In the genomic region with DNA sequence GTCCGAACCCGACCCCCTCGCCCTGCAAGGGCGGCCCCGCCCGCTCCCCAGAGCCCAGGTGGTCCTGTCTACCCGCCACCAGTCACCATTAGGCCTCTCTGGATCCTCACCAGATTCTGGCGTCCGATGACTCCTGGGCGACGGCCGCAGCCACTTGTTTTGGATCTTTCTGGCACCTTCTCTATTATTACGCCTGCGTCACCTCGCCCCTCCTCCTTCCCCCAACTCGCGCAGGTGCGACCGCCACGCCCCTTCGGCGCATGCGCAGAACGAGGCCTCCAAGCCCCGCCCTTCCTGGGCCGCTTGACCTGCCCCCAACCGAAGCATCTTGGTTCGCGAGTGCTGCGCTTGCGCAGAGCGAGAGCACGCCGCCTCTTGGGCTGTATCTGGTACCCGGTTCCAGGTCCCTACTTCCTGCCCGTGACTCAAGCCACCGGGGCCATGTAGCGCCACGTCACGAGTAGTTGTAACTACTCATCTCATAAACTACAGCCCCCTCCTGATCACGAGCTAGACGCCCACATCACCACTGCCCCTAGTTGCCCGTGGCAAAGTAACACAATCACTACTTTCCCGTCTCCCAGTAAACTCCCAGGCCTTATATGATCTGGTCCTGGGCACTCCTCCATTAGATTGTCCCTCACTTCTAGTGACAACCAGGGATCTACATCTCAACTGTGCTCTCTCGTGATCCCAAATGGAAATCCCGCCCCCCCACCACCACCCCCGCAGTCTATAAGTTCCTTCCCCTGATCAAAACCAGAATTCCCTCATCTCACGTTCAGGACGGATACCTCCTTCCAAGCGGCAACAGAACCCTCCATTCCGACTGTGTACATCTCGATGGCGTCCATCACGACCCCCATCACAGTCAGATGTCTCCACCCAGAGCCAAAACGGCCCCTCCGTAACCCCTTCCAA, we compare ENCODE assay signal across 8 cellular contexts. TPM values are rescaled to one million over a fixed set of nuclear protein-coding genes. Genes with fewer than 3 reads are reported as not detected.
DNase-seq lines count a peak whose midpoint lies in the region; ATAC-seq, FAIRE-seq and TF ChIP-seq lines count a peak whose summit lies in the region.

A gene with protein sequence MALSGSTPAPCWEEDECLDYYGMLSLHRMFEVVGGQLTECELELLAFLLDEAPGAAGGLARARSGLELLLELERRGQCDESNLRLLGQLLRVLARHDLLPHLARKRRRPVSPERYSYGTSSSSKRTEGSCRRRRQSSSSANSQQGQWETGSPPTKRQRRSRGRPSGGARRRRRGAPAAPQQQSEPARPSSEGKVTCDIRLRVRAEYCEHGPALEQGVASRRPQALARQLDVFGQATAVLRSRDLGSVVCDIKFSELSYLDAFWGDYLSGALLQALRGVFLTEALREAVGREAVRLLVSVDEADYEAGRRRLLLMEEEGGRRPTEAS (minus strand): TSS at position 156 of the 921 bp plus-strand sequence. CDS start 670 bp downstream, outside the sequence.

- no peaks in the 10 kb centered on the region for H3K27me3 Mint-ChIP-seq in Caco-2 (ENCODE audit: insufficient read depth, unreplicated experiment)

- H3K4me2 ChIP-seq in OCI-LY1 (ENCODE audit: low read length): peak within 1 kb of the TSS; percentile 88

- H3F3A ChIP-seq in OCI-LY1 (ENCODE audit: insufficient read depth, low read length): no peaks in the 10 kb centered on the region

- CTCF ChIA-PET in Caco-2 (lab: Charles Lee): interaction anchor here (1.0 kb wide), 1 partner anchor 27 kb away, joined by 3 read pairs; no protein-coding TSS in a partner anchor

- H3K4me3 Mint-ChIP-seq in Caco-2 (ENCODE audit: unreplicated experiment): peak within 1 kb of the TSS; percentile 81

- intact Hi-C loops in Caco-2 (cut with micrococcal nuclease; ENCODE audit: unreplicated experiment): loop anchor here (2.0 kb wide), 1 partner anchor 65 kb away; no protein-coding TSS in a partner anchor

- ATAC-seq in GM21447 (IDR thresholded peaks at IDR 0.05; ENCODE audit: unreplicated experiment): peak; percentile 60

- no peaks in the 10 kb centered on the region for H3K9me3 Mint-ChIP-seq in Caco-2 (ENCODE audit: unreplicated experiment)

- peak within 1 kb of the TSS; percentile 85 for H3K27ac Mint-ChIP-seq in Caco-2 (ENCODE audit: unreplicated experiment)

- BruUV-seq in Caco-2 (replicated peaks; lab: Mats Ljungman, UMichigan): no TSS peak

- H3K9me2 ChIP-seq in OCI-LY1 (ENCODE audit: low read depth, low read length): no peaks in the 10 kb centered on the region

- peak within 1 kb of the TSS; percentile 78 for H3K9ac ChIP-seq in HUES64 (ENCODE audit: low read depth, low read length)
- peak within 1 kb of the TSS; percentile 83 for H3K9ac ChIP-seq in OCI-LY1 (ENCODE audit: low read length)

- DNase-seq in Caco-2 (peak; percentile 98 to 100), midbrain (lab: John Stamatoyannopoulos, UW) (peak; percentile 96)
- peak; percentile 100 for DNase-seq in activated CD8-positive, alpha-beta memory T cell treated with anti-CD3 and anti-CD28 coated beads, Interleukin-2, amount 50 U/mL, for 4 hours
- peak; percentile 99 to 100 for DNase-seq in stimulated activated CD8-positive, alpha-beta memory T cell treated with anti-CD3 and anti-CD28 coated beads, Interleukin-2, amount 100 ng/mL, for 1 hour (ENCODE audit: low read depth in 2 of 2)

- H3K4me1 Mint-ChIP-seq in Caco-2 (ENCODE audit: low read depth, unreplicated experiment): peaks cover 21% of the 10 kb centered on the region

- FAIRE-seq in endometrium (lab: Jason Lieb, UNC): peak; percentile 79

- peak within 1 kb of the TSS; percentile 97 for H3K27ac ChIP-seq in HUES64 (ENCODE audit: low read depth, low read length)
- peak within 1 kb of the TSS; percentile 75 for H3K27ac ChIP-seq in OCI-LY1 (ENCODE audit: low read depth, low read length, poor library complexity, severe bottlenecking)

- no peak for TF ChIP-seq CTCF in Caco-2 (IDR thresholded peaks at IDR 0.05; ENCODE audit: insufficient read depth in 1 of 2, low read depth in 1 of 2, low read length in 1 of 2, severe bottlenecking in 1 of 2, unreplicated experiment in 1 of 2)
- TF ChIP-seq CTCF in OCI-LY1 (IDR thresholded peaks at IDR 0.05; ENCODE audit: low read length): no peak

- H3K36me3 ChIP-seq in Caco-2 (ENCODE audit: control insufficient read depth, insufficient read depth, low read length): no peaks in the 10 kb centered on the region; the same call in 1 of the 2 replicates
- H3K36me3 ChIP-seq in HUES64 (ENCODE audit: insufficient read depth, low read length): peaks cover 33% of the 10 kb centered on the region
- H3K36me3 ChIP-seq in OCI-LY1 (ENCODE audit: insufficient read depth, low read length): peaks cover 27% of the 10 kb centered on the region

- H2AFZ ChIP-seq in OCI-LY1 (ENCODE audit: low read length): no peak within 1 kb of the TSS

- no peaks in the 10 kb centered on the region for H3K9me3 ChIP-seq in Caco-2
- H3K9me3 ChIP-seq in HUES64 (ENCODE audit: insufficient read depth, low read depth, low read length): no peaks in the 10 kb centered on the region
- no peaks in the 10 kb centered on the region for H3K9me3 ChIP-seq in OCI-LY1 (ENCODE audit: low read length)

- 20% methylated on average over 56 of the region's 56 CpGs for WGBS in HUES64

- peaks cover 57% of the 10 kb centered on the region for H3K36me3 Mint-ChIP-seq in Caco-2 (ENCODE audit: insufficient read depth, unreplicated experiment)

- H3K4me1 ChIP-seq in Caco-2 (peaks cover 25% of the 10 kb centered on the region), HUES64 (ENCODE audit: insufficient read depth, low read length) (peaks cover 12% of the 10 kb centered on the region), OCI-LY1 (ENCODE audit: insufficient read depth, low read length, severe bottlenecking) (peaks cover 43% of the 10 kb centered on the region)

- POLR2A ChIA-PET in Caco-2 (lab: Charles Lee): interaction anchor here (1.4 to 2.6 kb wide), 2 partner anchors 25 to 179 kb away, joined by 3 to 23 read pairs; a partner anchor contains a TSS

- H3K27me3 ChIP-seq in Caco-2 (replicated peaks; ENCODE audit: control insufficient read depth, insufficient read depth, low read length): no peaks in the 10 kb centered on the region
- no peaks in the 10 kb centered on the region for H3K27me3 ChIP-seq in HUES64 (ENCODE audit: insufficient read depth, low read length)
- no peaks in the 10 kb centered on the region for H3K27me3 ChIP-seq in OCI-LY1 (ENCODE audit: insufficient read depth, low read length)

- H4K20me1 ChIP-seq in OCI-LY1 (ENCODE audit: insufficient read depth, low read length): no peaks in the 10 kb centered on the region

- peaks cover 48% of the 10 kb centered on the region for H3K79me2 ChIP-seq in OCI-LY1 (ENCODE audit: insufficient read depth, low read length)

- H3K4me3 ChIP-seq in Caco-2 (ENCODE audit: low read depth, low read length) (peak within 1 kb of the TSS; percentile 97), HUES64 (ENCODE audit: low read length) (peak within 1 kb of the TSS; percentile 86), OCI-LY1 (ENCODE audit: low read depth, low read length, poor library complexity, severe bottlenecking) (peak within 1 kb of the TSS; percentile 87)

RNA-seq across cellular contexts. Expression of the gene that starts here (rescaled TPM):
- 31.2 and 31.4 TPM in 2 replicates for total RNA-seq in Caco-2 (2022)
- polyA plus RNA-seq in HUES64 (2013, experiment 1 of 2): 25.7 TPM
- polyA plus RNA-seq in HUES64 (2013, experiment 2 of 2): 25.2 TPM

Comparison
In these comparisons a context has a peak if more than half of its experiments do, and no peak if none do; other contexts are left out.
1. Peak in every context shown above with its lines: DNase-seq, ATAC-seq, H3K4me3 ChIP-seq and H3K27ac ChIP-seq.